Comparison of ENCODE assay signal across 1 cellular context in the genomic region with DNA sequence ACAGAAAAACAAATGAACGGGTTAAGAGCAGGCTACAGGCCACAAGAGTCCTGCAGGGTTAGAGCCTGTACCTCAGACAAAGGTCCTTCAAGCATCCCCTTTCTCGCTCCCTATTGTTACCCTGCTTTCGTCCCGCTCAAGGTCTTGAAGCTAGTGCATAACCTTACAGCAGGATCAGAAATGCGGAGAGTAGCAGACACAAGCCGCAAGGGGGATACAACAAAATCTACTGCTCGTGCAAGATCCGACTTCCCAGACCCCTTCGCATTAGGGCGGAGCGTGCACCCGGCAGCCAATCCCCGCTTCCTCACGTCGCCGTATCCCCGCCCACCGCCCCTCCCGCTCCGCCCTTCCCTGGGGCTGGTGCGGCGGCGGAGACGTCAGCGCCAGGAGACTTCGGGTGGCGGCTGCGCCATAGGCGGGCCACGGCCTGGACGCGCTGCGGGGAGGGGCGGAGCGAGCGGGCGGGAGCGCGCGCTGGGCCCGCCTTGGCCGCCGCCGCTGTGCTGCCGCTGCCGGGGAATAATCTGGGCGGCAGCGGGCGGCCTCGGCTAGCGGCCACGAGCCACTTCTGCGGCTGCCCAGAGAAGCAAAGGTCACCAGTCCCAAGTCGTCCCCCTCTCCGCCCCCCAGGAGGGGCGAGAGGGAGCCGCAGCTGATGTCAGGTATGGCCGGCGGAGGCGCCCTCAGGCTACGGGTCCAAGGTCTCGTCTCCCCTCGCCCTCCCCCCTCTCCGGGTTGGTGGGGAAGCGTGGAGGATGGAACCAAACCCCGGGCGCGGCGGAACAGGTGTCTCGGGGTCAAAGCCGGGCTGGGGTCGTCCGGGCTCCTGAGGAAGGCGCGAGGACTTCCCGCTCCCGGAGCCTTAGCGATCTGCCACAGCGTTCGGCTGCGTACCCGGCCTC.
TF ChIP-seq lines count a peak whose summit lies in the region.

A gene (plus strand): TSS at position 389 of the 905 bp plus-strand sequence. CDS start 51,776 bp downstream, outside the sequence.

TF ChIP-seq in HepG2, 621 proteins besides CTCF, POLR2A, EP300 and RAD21 (continued from another document and continues in another):
- TF ChIP-seq, protein P1, sequence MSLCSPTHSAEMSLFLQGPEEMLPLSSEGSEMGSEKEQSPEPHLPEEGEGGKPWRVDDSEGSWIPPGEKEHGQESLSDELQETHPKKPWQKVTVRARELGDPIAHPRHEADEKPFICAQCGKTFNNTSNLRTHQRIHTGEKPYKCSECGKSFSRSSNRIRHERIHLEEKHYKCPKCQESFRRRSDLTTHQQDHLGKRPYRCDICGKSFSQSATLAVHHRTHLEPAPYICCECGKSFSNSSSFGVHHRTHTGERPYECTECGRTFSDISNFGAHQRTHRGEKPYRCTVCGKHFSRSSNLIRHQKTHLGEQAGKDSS (CRISPR knock-in tag; IDR thresholded peaks at IDR 0.05; ENCODE audit: borderline replicate concordance, low read depth) = no peak; the same call in 1 of the 2 replicates
- TF ChIP-seq ZNF557 (CRISPR knock-in tag; IDR thresholded peaks at IDR 0.05) = peak; percentile 49; the same call in 1 of the 2 replicates
- TF ChIP-seq, protein P2, sequence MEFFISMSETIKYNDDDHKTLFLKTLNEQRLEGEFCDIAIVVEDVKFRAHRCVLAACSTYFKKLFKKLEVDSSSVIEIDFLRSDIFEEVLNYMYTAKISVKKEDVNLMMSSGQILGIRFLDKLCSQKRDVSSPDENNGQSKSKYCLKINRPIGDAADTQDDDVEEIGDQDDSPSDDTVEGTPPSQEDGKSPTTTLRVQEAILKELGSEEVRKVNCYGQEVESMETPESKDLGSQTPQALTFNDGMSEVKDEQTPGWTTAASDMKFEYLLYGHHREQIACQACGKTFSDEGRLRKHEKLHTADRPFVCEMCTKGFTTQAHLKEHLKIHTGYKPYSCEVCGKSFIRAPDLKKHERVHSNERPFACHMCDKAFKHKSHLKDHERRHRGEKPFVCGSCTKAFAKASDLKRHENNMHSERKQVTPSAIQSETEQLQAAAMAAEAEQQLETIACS (CRISPR knock-in tag; IDR thresholded peaks at IDR 0.05) = peak; percentile 87
- peak; percentile 73; the same call in 1 of the 2 replicates for TF ChIP-seq ATF1 (CRISPR knock-in tag; IDR thresholded peaks at IDR 0.05)
- 0 out of 2 replicates have a peak, but pooled peaks have one; percentile 28 for TF ChIP-seq ZBTB42 (CRISPR knock-in tag; IDR thresholded peaks at IDR 0.05)
- TF ChIP-seq GPN1 (CRISPR knock-in tag; IDR thresholded peaks at IDR 0.05; ENCODE audit: borderline replicate concordance) = peak; percentile 50; the same call in 1 of the 2 replicates
- TF ChIP-seq, protein P3, sequence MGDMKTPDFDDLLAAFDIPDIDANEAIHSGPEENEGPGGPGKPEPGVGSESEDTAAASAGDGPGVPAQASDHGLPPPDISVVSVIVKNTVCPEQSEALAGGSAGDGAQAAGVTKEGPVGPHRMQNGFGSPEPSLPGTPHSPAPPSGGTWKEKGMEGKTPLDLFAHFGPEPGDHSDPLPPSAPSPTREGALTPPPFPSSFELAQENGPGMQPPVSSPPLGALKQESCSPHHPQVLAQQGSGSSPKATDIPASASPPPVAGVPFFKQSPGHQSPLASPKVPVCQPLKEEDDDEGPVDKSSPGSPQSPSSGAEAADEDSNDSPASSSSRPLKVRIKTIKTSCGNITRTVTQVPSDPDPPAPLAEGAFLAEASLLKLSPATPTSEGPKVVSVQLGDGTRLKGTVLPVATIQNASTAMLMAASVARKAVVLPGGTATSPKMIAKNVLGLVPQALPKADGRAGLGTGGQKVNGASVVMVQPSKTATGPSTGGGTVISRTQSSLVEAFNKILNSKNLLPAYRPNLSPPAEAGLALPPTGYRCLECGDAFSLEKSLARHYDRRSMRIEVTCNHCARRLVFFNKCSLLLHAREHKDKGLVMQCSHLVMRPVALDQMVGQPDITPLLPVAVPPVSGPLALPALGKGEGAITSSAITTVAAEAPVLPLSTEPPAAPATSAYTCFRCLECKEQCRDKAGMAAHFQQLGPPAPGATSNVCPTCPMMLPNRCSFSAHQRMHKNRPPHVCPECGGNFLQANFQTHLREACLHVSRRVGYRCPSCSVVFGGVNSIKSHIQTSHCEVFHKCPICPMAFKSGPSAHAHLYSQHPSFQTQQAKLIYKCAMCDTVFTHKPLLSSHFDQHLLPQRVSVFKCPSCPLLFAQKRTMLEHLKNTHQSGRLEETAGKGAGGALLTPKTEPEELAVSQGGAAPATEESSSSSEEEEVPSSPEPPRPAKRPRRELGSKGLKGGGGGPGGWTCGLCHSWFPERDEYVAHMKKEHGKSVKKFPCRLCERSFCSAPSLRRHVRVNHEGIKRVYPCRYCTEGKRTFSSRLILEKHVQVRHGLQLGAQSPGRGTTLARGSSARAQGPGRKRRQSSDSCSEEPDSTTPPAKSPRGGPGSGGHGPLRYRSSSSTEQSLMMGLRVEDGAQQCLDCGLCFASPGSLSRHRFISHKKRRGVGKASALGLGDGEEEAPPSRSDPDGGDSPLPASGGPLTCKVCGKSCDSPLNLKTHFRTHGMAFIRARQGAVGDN (CRISPR knock-in tag; IDR thresholded peaks at IDR 0.05) = peak; percentile 96
- TF ChIP-seq ZNF563 (CRISPR knock-in tag; IDR thresholded peaks at IDR 0.05) = peak; percentile 76; the same call in 1 of the 2 replicates
- TF ChIP-seq PHF5A (CRISPR knock-in tag; IDR thresholded peaks at IDR 0.05; ENCODE audit: low read depth, unreplicated experiment) = no peak
- no peak for TF ChIP-seq SETDB1 (CRISPR knock-in tag; IDR thresholded peaks at IDR 0.05; ENCODE audit: borderline replicate concordance)
- TF ChIP-seq SMC3 (IDR thresholded peaks at IDR 0.05; ENCODE audit: low read length) = peak; percentile 50
- TF ChIP-seq, protein P4, sequence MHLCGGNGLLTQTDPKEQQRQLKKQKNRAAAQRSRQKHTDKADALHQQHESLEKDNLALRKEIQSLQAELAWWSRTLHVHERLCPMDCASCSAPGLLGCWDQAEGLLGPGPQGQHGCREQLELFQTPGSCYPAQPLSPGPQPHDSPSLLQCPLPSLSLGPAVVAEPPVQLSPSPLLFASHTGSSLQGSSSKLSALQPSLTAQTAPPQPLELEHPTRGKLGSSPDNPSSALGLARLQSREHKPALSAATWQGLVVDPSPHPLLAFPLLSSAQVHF (CRISPR knock-in tag; IDR thresholded peaks at IDR 0.05) = 0 out of 2 replicates have a peak, but pooled peaks have one; percentile 66
- TF ChIP-seq STAT5B (CRISPR knock-in tag; IDR thresholded peaks at IDR 0.05) = 0 out of 2 replicates have a peak, but pooled peaks have one; percentile 35
- TF ChIP-seq, protein P5, sequence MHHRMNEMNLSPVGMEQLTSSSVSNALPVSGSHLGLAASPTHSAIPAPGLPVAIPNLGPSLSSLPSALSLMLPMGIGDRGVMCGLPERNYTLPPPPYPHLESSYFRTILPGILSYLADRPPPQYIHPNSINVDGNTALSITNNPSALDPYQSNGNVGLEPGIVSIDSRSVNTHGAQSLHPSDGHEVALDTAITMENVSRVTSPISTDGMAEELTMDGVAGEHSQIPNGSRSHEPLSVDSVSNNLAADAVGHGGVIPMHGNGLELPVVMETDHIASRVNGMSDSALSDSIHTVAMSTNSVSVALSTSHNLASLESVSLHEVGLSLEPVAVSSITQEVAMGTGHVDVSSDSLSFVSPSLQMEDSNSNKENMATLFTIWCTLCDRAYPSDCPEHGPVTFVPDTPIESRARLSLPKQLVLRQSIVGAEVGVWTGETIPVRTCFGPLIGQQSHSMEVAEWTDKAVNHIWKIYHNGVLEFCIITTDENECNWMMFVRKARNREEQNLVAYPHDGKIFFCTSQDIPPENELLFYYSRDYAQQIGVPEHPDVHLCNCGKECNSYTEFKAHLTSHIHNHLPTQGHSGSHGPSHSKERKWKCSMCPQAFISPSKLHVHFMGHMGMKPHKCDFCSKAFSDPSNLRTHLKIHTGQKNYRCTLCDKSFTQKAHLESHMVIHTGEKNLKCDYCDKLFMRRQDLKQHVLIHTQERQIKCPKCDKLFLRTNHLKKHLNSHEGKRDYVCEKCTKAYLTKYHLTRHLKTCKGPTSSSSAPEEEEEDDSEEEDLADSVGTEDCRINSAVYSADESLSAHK (CRISPR knock-in tag; IDR thresholded peaks at IDR 0.05; ENCODE audit: borderline replicate concordance) = no peak
- TF ChIP-seq NR2F6 (IDR thresholded peaks at IDR 0.05) = peak; percentile 83
- TF ChIP-seq NR2F6 (CRISPR knock-in tag; IDR thresholded peaks at IDR 0.05) = peak; percentile 93
- TF ChIP-seq ZNF382 (CRISPR knock-in tag; IDR thresholded peaks at IDR 0.05; ENCODE audit: borderline replicate concordance) = no peak
- peak; percentile 33 for TF ChIP-seq STAG1 (CRISPR knock-in tag; IDR thresholded peaks at IDR 0.05)
- TF ChIP-seq RFXANK (CRISPR knock-in tag; IDR thresholded peaks at IDR 0.05) = peak; percentile 69; the same call in 1 of the 2 replicates
- TF ChIP-seq ZNF792 (CRISPR knock-in tag; IDR thresholded peaks at IDR 0.05) = peak; percentile 22; the same call in 1 of the 2 replicates
- TF ChIP-seq, protein P6, sequence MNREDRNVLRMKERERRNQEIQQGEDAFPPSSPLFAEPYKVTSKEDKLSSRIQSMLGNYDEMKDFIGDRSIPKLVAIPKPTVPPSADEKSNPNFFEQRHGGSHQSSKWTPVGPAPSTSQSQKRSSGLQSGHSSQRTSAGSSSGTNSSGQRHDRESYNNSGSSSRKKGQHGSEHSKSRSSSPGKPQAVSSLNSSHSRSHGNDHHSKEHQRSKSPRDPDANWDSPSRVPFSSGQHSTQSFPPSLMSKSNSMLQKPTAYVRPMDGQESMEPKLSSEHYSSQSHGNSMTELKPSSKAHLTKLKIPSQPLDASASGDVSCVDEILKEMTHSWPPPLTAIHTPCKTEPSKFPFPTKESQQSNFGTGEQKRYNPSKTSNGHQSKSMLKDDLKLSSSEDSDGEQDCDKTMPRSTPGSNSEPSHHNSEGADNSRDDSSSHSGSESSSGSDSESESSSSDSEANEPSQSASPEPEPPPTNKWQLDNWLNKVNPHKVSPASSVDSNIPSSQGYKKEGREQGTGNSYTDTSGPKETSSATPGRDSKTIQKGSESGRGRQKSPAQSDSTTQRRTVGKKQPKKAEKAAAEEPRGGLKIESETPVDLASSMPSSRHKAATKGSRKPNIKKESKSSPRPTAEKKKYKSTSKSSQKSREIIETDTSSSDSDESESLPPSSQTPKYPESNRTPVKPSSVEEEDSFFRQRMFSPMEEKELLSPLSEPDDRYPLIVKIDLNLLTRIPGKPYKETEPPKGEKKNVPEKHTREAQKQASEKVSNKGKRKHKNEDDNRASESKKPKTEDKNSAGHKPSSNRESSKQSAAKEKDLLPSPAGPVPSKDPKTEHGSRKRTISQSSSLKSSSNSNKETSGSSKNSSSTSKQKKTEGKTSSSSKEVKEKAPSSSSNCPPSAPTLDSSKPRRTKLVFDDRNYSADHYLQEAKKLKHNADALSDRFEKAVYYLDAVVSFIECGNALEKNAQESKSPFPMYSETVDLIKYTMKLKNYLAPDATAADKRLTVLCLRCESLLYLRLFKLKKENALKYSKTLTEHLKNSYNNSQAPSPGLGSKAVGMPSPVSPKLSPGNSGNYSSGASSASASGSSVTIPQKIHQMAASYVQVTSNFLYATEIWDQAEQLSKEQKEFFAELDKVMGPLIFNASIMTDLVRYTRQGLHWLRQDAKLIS (CRISPR knock-in tag; IDR thresholded peaks at IDR 0.05) = peak; percentile 51; the same call in 1 of the 2 replicates
- TF ChIP-seq DMAP1 (CRISPR knock-in tag; IDR thresholded peaks at IDR 0.05) = peak; percentile 91
- TF ChIP-seq SATB2 (CRISPR knock-in tag; IDR thresholded peaks at IDR 0.05) = 0 out of 2 replicates have a peak, but pooled peaks have one; percentile 44
- TF ChIP-seq ESRRA (CRISPR knock-in tag; IDR thresholded peaks at IDR 0.05; ENCODE audit: low read depth) = peak; percentile 78; the same call in 1 of the 2 replicates
- TF ChIP-seq, protein P7, sequence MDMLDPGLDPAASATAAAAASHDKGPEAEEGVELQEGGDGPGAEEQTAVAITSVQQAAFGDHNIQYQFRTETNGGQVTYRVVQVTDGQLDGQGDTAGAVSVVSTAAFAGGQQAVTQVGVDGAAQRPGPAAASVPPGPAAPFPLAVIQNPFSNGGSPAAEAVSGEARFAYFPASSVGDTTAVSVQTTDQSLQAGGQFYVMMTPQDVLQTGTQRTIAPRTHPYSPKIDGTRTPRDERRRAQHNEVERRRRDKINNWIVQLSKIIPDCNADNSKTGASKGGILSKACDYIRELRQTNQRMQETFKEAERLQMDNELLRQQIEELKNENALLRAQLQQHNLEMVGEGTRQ (IDR thresholded peaks at IDR 0.05; ENCODE audit: low read depth, low read length) = no peak
- TF ChIP-seq, protein P7 (CRISPR knock-in tag; IDR thresholded peaks at IDR 0.05; ENCODE audit: borderline replicate concordance) = no peak; the same call in 1 of the 2 replicates
- TF ChIP-seq ZBTB7A (CRISPR knock-in tag; IDR thresholded peaks at IDR 0.05) = peak; percentile 79; the same call in 1 of the 2 replicates
- no peak; the same call in 1 of the 2 replicates for TF ChIP-seq PAWR (CRISPR knock-in tag; IDR thresholded peaks at IDR 0.05; ENCODE audit: borderline replicate concordance)
- TF ChIP-seq ZNF761 (CRISPR knock-in tag; conservative IDR thresholded peaks at IDR 0.05) = peak; percentile 52; the same call in 1 of the 2 replicates
- no peak for TF ChIP-seq RARG (CRISPR knock-in tag; IDR thresholded peaks at IDR 0.05; ENCODE audit: low read depth)
- peak; percentile 91 for TF ChIP-seq GFI1 (CRISPR knock-in tag; IDR thresholded peaks at IDR 0.05; ENCODE audit: borderline replicate concordance)
- TF ChIP-seq POLR2G (IDR thresholded peaks at IDR 0.05; ENCODE audit: low read depth, low read length) = peak; percentile 81
